8 cellular contexts compared by ENCODE assay signal in the genomic region with DNA sequence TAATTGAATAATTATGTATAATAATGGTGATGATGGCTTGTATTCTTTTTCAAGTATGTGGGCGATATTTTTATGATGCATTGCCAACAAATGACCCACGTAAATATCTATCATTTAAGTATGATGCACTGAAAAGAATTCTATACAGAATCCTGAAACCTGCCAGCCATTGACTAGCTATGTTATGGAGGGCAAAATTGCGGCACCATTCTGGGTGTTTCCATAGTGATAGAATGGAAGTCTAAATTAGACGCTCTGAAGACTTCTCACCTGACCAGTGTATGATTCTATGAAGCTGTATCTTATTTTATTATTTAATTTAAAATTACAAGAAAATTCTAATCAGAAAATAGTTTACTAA. TPM values are rescaled to one million over a fixed set of nuclear protein-coding genes. Genes with fewer than 3 reads are reported as not detected.
A peak's percentile ranks its signal among the peaks of the same experiment; 100 is the strongest.
DNase-seq lines count a peak whose midpoint lies in the region; ATAC-seq and TF ChIP-seq lines count a peak whose summit lies in the region.

No MANE protein-coding gene starts in this region.

- intact Hi-C loops in dendritic cell treated with granulocyte-macrophage colony-stimulating factor and Interleukin-4, amounts not matched to agents 40 ng/mL and 50 ng/mL, for 4 days (cut with micrococcal nuclease) = loop anchor here (2.0 to 10.0 kb wide), 3 partner anchors 86 to 799 kb away; a partner anchor contains a TSS
- intact Hi-C loops in ovary (cut with DNase I) = loop anchor here in 1 of 4 donors (10.0 kb wide), 1 partner anchor 159 kb away; a partner anchor contains a TSS

- H3K27me3 Mint-ChIP-seq in dendritic cell treated with granulocyte-macrophage colony-stimulating factor and Interleukin-4, amounts not matched to agents 40 ng/mL and 50 ng/mL, for 4 days = no peaks in the 10 kb centered on the region

- H3K27ac Mint-ChIP-seq in dendritic cell treated with granulocyte-macrophage colony-stimulating factor and Interleukin-4, amounts not matched to agents 40 ng/mL and 50 ng/mL, for 4 days = peak overlapping the region; percentile 99

- no peak for TF ChIP-seq POLR2A in ovary (IDR thresholded peaks at IDR 0.05)

- H3K4me1 Mint-ChIP-seq in dendritic cell treated with granulocyte-macrophage colony-stimulating factor and Interleukin-4, amounts not matched to agents 40 ng/mL and 50 ng/mL, for 4 days (ENCODE audit: low read depth) = peaks cover 21% of the 10 kb centered on the region

- H3K4me1 ChIP-seq in ovary (ENCODE audit: insufficient read depth) = peaks cover 3% of the 10 kb centered on the region

- ATAC-seq in HG03432 (IDR thresholded peaks at IDR 0.05; ENCODE audit: unreplicated experiment) = no peak
- no peak for ATAC-seq in GM21576 (IDR thresholded peaks at IDR 0.05; ENCODE audit: unreplicated experiment)

- TF ChIP-seq CTCF in GM12875 (IDR thresholded peaks at IDR 0.05; ENCODE audit: borderline replicate concordance, insufficient read depth, low read depth, low read length) (no peak), ovary (IDR thresholded peaks at IDR 0.05) (no peak)

- no peaks in the 10 kb centered on the region for H3K36me3 ChIP-seq in ovary

- peak overlapping the region in 1 of 2 donors; percentile 83 for H3K27ac ChIP-seq in ovary

- 43 to 51% (median 44%) methylated on average over 4 of the region's 4 CpGs for WGBS in ovary, 3 donors

- H3K4me3 Mint-ChIP-seq in dendritic cell treated with granulocyte-macrophage colony-stimulating factor and Interleukin-4, amounts not matched to agents 40 ng/mL and 50 ng/mL, for 4 days = no peak overlapping the region

- H3K9me3 ChIP-seq in ovary = no peaks in the 10 kb centered on the region

- H3K27me3 ChIP-seq in ovary = no peaks in the 10 kb centered on the region

- DNase-seq in NCI-H524 (lab: John Stamatoyannopoulos, UW) (peak; percentile 8 to 26), ovary (no peak), DMS114 treated with DMSO at 0.1 percent for 48 hours (lab: John Stamatoyannopoulos, UW; ENCODE audit: unreplicated experiment) (no peak), amygdala (lab: John Stamatoyannopoulos, UW) (no peak)

- no peak for TF ChIP-seq EP300 in ovary (IDR thresholded peaks at IDR 0.05)

- peaks cover 36% of the 10 kb centered on the region for H3K36me3 Mint-ChIP-seq in dendritic cell treated with granulocyte-macrophage colony-stimulating factor and Interleukin-4, amounts not matched to agents 40 ng/mL and 50 ng/mL, for 4 days (ENCODE audit: low read depth)

- H3K4me3 ChIP-seq in GM12875 (ENCODE audit: low read depth, low read length) (peak overlapping the region; percentile 38), ovary (peak overlapping the region; percentile 91)

- no peaks in the 10 kb centered on the region for H3K9me3 Mint-ChIP-seq in dendritic cell treated with granulocyte-macrophage colony-stimulating factor and Interleukin-4, amounts not matched to agents 40 ng/mL and 50 ng/mL, for 4 days

RNA-seq across cellular contexts. Expression of a gene that starts 0.7 kb away (rescaled TPM):
- 10 to 100 TPM; 23.1 to 46.7 (median 28.4) TPM for total RNA-seq in ovary
- polyA plus RNA-seq in ovary = 10 to 100 TPM in 1 of 2 donors, 1 to 10 TPM in 1; 9.8 to 14.8 TPM

RNA-seq across cellular contexts. Expression of a gene that starts 12.6 kb away (rescaled TPM):
- total RNA-seq in ovary = not detected
- polyA plus RNA-seq in ovary = under 1 TPM; 0.12 to 0.40 TPM

Comparison
In these comparisons a context has a peak if more than half of its experiments do, and no peak if none do; other contexts are left out.
1. DNase-seq: peak in NCI-H524 (2 of 2); none in ovary (0 of 5), DMS114 treated with DMSO at 0.1 percent for 48 hours (single experiment) and amygdala (0 of 56).